8 cellular contexts compared by ENCODE assay signal in the genomic region with DNA sequence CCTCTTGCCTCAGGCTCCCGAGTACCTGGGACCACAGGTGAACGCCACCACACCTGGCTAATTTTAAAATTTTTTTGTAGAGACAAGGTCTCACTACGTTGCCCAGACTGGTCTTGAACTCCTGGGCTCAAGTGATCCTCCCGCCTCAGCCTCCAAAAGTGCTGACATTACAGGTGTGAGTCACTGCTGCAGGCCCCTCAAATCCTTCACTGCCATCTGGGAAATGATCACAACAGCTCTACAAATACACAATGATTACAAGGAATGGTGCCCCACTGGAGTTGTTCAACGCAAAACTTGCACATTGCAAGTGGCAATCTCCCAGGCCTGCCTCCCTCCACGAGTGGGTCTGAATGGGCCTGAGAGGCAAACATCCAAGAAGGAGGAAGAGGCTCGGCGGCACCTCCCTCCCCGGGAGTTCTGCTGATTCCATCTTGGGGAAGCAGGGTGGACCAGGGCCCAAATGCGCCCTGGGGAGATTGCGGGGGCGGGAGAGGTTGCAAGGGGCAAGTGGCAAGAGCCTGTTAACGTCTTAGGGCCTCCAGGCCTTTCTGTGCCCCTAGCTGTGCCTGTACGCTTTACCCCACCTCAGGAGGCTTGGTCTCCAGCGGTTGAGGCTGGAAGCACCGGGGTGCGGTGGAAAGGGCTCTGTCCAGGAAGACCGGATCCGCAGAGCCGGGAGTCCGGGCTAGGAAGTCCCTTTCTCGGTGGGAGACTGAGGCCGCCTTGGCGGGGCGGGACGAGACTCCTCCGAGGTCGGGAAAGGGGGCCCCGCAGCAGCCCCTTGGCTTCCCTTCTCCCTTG. TPM values are rescaled to one million over a fixed set of nuclear protein-coding genes. Genes with fewer than 3 reads are reported as not detected.
DNase-seq lines count a peak whose midpoint lies in the region; ATAC-seq, FAIRE-seq and TF ChIP-seq lines count a peak whose summit lies in the region.

No MANE protein-coding gene starts in this region.

- peaks cover 48 to 72% (median 62%) of the 10 kb centered on the region in 10 experiments for H3K4me1 ChIP-seq in BLaER1 treated with 17β-estradiol and CSF1 and Interleukin-3, amounts not matched to agents 10 nM and 100 nM
- H3K4me1 ChIP-seq in H1 (replicated peaks in 1 of 4; ENCODE audit: control insufficient read depth in 3 of 4, insufficient read depth in 4 of 4, low read length in 3 of 4) (peaks cover 5 to 22% (median 13%) of the 10 kb centered on the region in 4 experiments), muscle layer of duodenum (ENCODE audit: control insufficient read depth in 1 of 2, insufficient read depth in 2 of 2, low read length in 2 of 2) (peaks cover 4 to 32% of the 10 kb centered on the region in 2 donors)

- TF ChIP-seq EP300 in H1 (IDR thresholded peaks at IDR 0.05; ENCODE audit: borderline replicate concordance in 1 of 2, low read depth in 2 of 2, low read length in 2 of 2) = no peak

- no peak overlapping the region; the same call in 1 of the 2 replicates for H2BK20ac ChIP-seq in H1 (ENCODE audit: low read length)

- peaks cover 7% of the 10 kb centered on the region for H3K79me1 ChIP-seq in H1 (ENCODE audit: low read depth, low read length)

- no peak overlapping the region for H2BK15ac ChIP-seq in H1 (ENCODE audit: low read length)

- peak overlapping the region; percentile 89 for H4K91ac ChIP-seq in H1 (replicated peaks; ENCODE audit: insufficient read length, low read length)

- H2BK5ac ChIP-seq in H1 (ENCODE audit: low read depth, low read length) = peak overlapping the region; percentile 60; the same call in 1 of the 2 replicates

- 32% methylated on average over 27 of the region's 29 CpGs; no CpG with 5 or more reads in 1 of the 2 experiments for whole genome bisulfite sequencing in H1 (ENCODE audit: extremely low coverage in 1 of 2, insufficient coverage in 1 of 2, insufficient read length in 1 of 2, insufficient replicate concordance in 2 of 2, low coverage in 1 of 2, low lambda C conversion rate in 2 of 2, missing lambda C conversion rate in 1 of 2), 2 experiments

- H2BK120ac ChIP-seq in H1 (replicated peaks; ENCODE audit: low read depth, low read length) = peak overlapping the region; percentile 96

- no peak overlapping the region for H2AFZ ChIP-seq in H1 (ENCODE audit: low read length)

- FAIRE-seq in H1 (lab: Jason Lieb, UNC) = no peak

- H3K9me3 ChIP-seq in BLaER1 treated with 17β-estradiol and CSF1 and Interleukin-3, amounts not matched to agents 10 nM and 100 nM (replicated peaks in 1 of 11) = no peaks in the 10 kb centered on the region
- H3K9me3 ChIP-seq in MG63 (no peaks in the 10 kb centered on the region), H1 (ENCODE audit: insufficient read depth in 2 of 2, low read depth in 1 of 2, low read length in 1 of 2) (no peaks in the 10 kb centered on the region), muscle layer of duodenum (ENCODE audit: control insufficient read depth in 1 of 2, low read length in 2 of 2) (no peaks in the 10 kb centered on the region)

- CTCF ChIA-PET in H1 (lab: Charles Lee; ENCODE audit: partially characterized antibody) = interaction anchor here (0.8 to 28.2 kb wide), 17 partner anchors 11 to 117 kb away, joined by 3 to 739 read pairs (median 5); partner anchors contain the start of genes GJD3 and TOP2A

- peak in 1 of 2 experiments; percentile 6; a peak in 1 of 3 replicates for TF ChIP-seq POLR2A in H1 (IDR thresholded peaks at IDR 0.05; ENCODE audit: control extremely low read depth in 1 of 2, low read depth in 2 of 2, low read length in 2 of 2)

- H3K56ac ChIP-seq in H1 (replicated peaks; ENCODE audit: insufficient read length, low read depth, low read length) = peak overlapping the region; percentile 47

- H3K79me2 ChIP-seq in H1 (ENCODE audit: control insufficient read depth in 1 of 2, insufficient read depth in 2 of 2, low read length in 2 of 2) = peaks cover 0 to 30% of the 10 kb centered on the region in 2 experiments; a peak in 2 of 4 replicates

- peak overlapping the region; percentile 29 for H4K8ac ChIP-seq in H1 (ENCODE audit: extremely low read depth, insufficient read depth, low read length)

- H3K27me3 ChIP-seq in BLaER1 treated with 17β-estradiol and CSF1 and Interleukin-3, amounts not matched to agents 10 nM and 100 nM = no peaks in the 10 kb centered on the region
- H3K27me3 ChIP-seq in MG63 (no peaks in the 10 kb centered on the region), H1 (replicated peaks in 1 of 4; ENCODE audit: control insufficient read depth in 3 of 4, extremely low read depth in 1 of 4, insufficient read depth in 3 of 4, low read length in 3 of 4) (peaks cover 0 to 4% (median 0%) of the 10 kb centered on the region in 4 experiments; a peak in 3 of 7 replicates), muscle layer of duodenum (ENCODE audit: low read depth, low read length) (no peaks in the 10 kb centered on the region)

- no peak overlapping the region for H3K23ac ChIP-seq in H1 (ENCODE audit: insufficient read length)

- peak overlapping the region; percentile 48 for H3K4ac ChIP-seq in H1 (replicated peaks; ENCODE audit: insufficient read length, low read depth, low read length)

- peak overlapping the region; percentile 63 to 93 (median 82) for H3K4me3 ChIP-seq in BLaER1 treated with 17β-estradiol and CSF1 and Interleukin-3, amounts not matched to agents 10 nM and 100 nM
- H3K4me3 ChIP-seq in MG63 (peak overlapping the region; percentile 34), H1 (ENCODE audit: extremely low read depth in 1 of 4, insufficient read depth in 2 of 4, low read depth in 3 of 4, low read length in 4 of 4) (peak overlapping the region; percentile 36 to 68 (median 57)), muscle layer of duodenum (ENCODE audit: low read depth in 1 of 2, low read length in 2 of 2) (peak overlapping the region; percentile 67 to 99)

- H3K36me3 ChIP-seq in BLaER1 treated with 17β-estradiol and CSF1 and Interleukin-3, amounts not matched to agents 10 nM and 100 nM = peaks cover 0 to 12% (median 0%) of the 10 kb centered on the region in 11 experiments; a peak in 4 of 22 replicates
- no peaks in the 10 kb centered on the region for H3K36me3 ChIP-seq in MG63
- H3K36me3 ChIP-seq in H1 (ENCODE audit: control insufficient read depth in 2 of 4, insufficient read depth in 4 of 4, low read length in 3 of 4) = no peaks in the 10 kb centered on the region
- no peaks in the 10 kb centered on the region for H3K36me3 ChIP-seq in muscle layer of duodenum (ENCODE audit: control insufficient read depth in 1 of 2, insufficient read depth in 2 of 2, low read length in 2 of 2)

- DNase-seq in MG63 (no peak), H1 (ENCODE audit: low read depth in 1 of 2, low spot score in 2 of 2) (no peak), inferior parietal cortex (ENCODE audit: extremely low spot score) (no peak), NCI-H1105 (lab: John Stamatoyannopoulos, UW) (no peak), NCI-H2081 (lab: John Stamatoyannopoulos, UW) (no peak)

- H3K4me2 ChIP-seq in BLaER1 treated with 17β-estradiol and CSF1 and Interleukin-3, amounts not matched to agents 10 nM and 100 nM = peak overlapping the region; percentile 90 to 100 (median 96)
- peak overlapping the region; percentile 87 to 94 for H3K4me2 ChIP-seq in H1 (ENCODE audit: insufficient read depth in 1 of 2, low read depth in 2 of 2, low read length in 2 of 2)

- peak overlapping the region; percentile 90 to 98 (median 96) for H3K9ac ChIP-seq in BLaER1 treated with 17β-estradiol and CSF1 and Interleukin-3, amounts not matched to agents 10 nM and 100 nM
- H3K9ac ChIP-seq in H1 (replicated peaks in 1 of 4; ENCODE audit: extremely low read depth in 1 of 4, low read depth in 3 of 4, low read length in 3 of 4) = peak overlapping the region in 1 of 4 experiments; percentile 18; a peak in 2 of 7 replicates

- no peak overlapping the region for H2AK5ac ChIP-seq in H1 (ENCODE audit: low read depth, low read length)

- no peak for ATAC-seq in GM21390 (IDR thresholded peaks at IDR 0.05; ENCODE audit: unreplicated experiment)

- POLR2A ChIA-PET in H1 (lab: Charles Lee; ENCODE audit: partially characterized antibody) = interaction anchor here (0.7 to 3.2 kb wide), 11 partner anchors 16 to 65 kb away, joined by 3 to 20 read pairs (median 3); partner anchors contain the start of gene TOP2A

- no peak for TF ChIP-seq RAD21 in H1 (IDR thresholded peaks at IDR 0.05 in 1 of 2, conservative IDR thresholded peaks at IDR 0.05 in 1 of 2; ENCODE audit: low read depth in 2 of 2, low read length in 2 of 2)

- TF ChIP-seq CTCF in H1 (IDR thresholded peaks at IDR 0.05; ENCODE audit: control extremely low read depth in 1 of 3, insufficient read depth in 1 of 3, low read depth in 1 of 3, low read length in 3 of 3) = no peak

- peaks cover 0 to 15% (median 6%) of the 10 kb centered on the region in 11 experiments; a peak in 10 of 22 replicates for H4K20me1 ChIP-seq in BLaER1 treated with 17β-estradiol and CSF1 and Interleukin-3, amounts not matched to agents 10 nM and 100 nM
- H4K20me1 ChIP-seq in H1 (replicated peaks in 1 of 2; ENCODE audit: control insufficient read depth in 1 of 2, insufficient read depth in 2 of 2, low read length in 2 of 2) = peaks cover 0 to 4% of the 10 kb centered on the region in 2 experiments

- H3K18ac ChIP-seq in H1 (ENCODE audit: extremely low read depth, low read length) = peak overlapping the region; percentile 90

- H3K27ac ChIP-seq in BLaER1 treated with 17β-estradiol and CSF1 and Interleukin-3, amounts not matched to agents 10 nM and 100 nM = peak overlapping the region; percentile 87 to 97 (median 96)
- H3K27ac ChIP-seq in H1 (ENCODE audit: low read depth, low read length) = peak overlapping the region; percentile 39; the same call in 1 of the 2 replicates
- H3K27ac ChIP-seq in muscle layer of duodenum (ENCODE audit: low read length) = peak overlapping the region; percentile 79

- H3K14ac ChIP-seq in H1 (ENCODE audit: insufficient read length) = no peak overlapping the region

- no peak overlapping the region for H4K5ac ChIP-seq in H1 (ENCODE audit: insufficient read length, low read depth, low read length)

- H3K23me2 ChIP-seq in H1 (ENCODE audit: low read depth, low read length) = peaks cover 14% of the 10 kb centered on the region

- peak overlapping the region; percentile 60; the same call in 1 of the 2 replicates for H2BK12ac ChIP-seq in H1 (ENCODE audit: low read depth, low read length)

RNA-seq across cellular contexts. Expression of gene IGFBP4, which starts 0.7 kb away (rescaled TPM):
- total RNA-seq in MG63 (2014; rRNA removed; shearing (Covaris generic); ENCODE audit: low replicate concordance) = 7.9 and 12.4 TPM in 2 replicates
- 105 and 109 TPM in 2 replicates for total RNA-seq in H1 (2021; fragmentation: NEBNext Ultra II Directional; extraction: Animal tissue kit (Norgen Biotek cat#: 25700))
- 79.9 and 85.5 TPM in 2 replicates for polyA plus RNA-seq in H1 (2011; rRNA removed)
- 68.0 TPM for polyA plus RNA-seq in H1 (2011; cell fraction: cytosol; rRNA removed)
- polyA plus RNA-seq in H1 (2011; cell fraction: nucleus; rRNA removed) = 63.6 TPM
- polyA plus RNA-seq in H1 (2012, experiment 1 of 2) = 95.6 to 171 TPM (median 141 TPM) in 4 replicates
- 167 TPM for polyA plus RNA-seq in H1 (2012, experiment 2 of 2)
- polyA plus RNA-seq in H1 (2013, experiment 1 of 2) = 95.7 TPM
- polyA plus RNA-seq in H1 (2013, experiment 2 of 2) = 105 TPM
- polyA minus RNA-seq in H1 (2011; rRNA and poly(A)+ RNA removed) = 64.7 and 69.4 TPM in 2 replicates
- 60.8 TPM for polyA minus RNA-seq in H1 (2011; cell fraction: cytosol; rRNA and poly(A)+ RNA removed)
- polyA minus RNA-seq in H1 (2011; cell fraction: nucleus; rRNA and poly(A)+ RNA removed) = 36.3 TPM

RNA-seq across cellular contexts. Expression of gene TOP2A, which starts 24.9 kb away (rescaled TPM):
- 138 and 187 TPM in 2 replicates for total RNA-seq in MG63 (2014; rRNA removed; shearing (Covaris generic); ENCODE audit: low replicate concordance)
- 276 and 291 TPM in 2 replicates for total RNA-seq in H1 (2021; fragmentation: NEBNext Ultra II Directional; extraction: Animal tissue kit (Norgen Biotek cat#: 25700))
- polyA plus RNA-seq in H1 (2011; rRNA removed) = 40.6 and 83.1 TPM in 2 replicates
- 99.6 TPM for polyA plus RNA-seq in H1 (2011; cell fraction: cytosol; rRNA removed)
- polyA plus RNA-seq in H1 (2011; cell fraction: nucleus; rRNA removed) = 30.5 TPM
- 83.9 to 176 TPM (median 103 TPM) in 4 replicates for polyA plus RNA-seq in H1 (2012, experiment 1 of 2)
- 14.8 TPM for polyA plus RNA-seq in H1 (2012, experiment 2 of 2)
- polyA plus RNA-seq in H1 (2013, experiment 1 of 2) = 148 TPM
- 143 TPM for polyA plus RNA-seq in H1 (2013, experiment 2 of 2)
- 77.8 and 118 TPM in 2 replicates for polyA minus RNA-seq in H1 (2011; rRNA and poly(A)+ RNA removed)
- 70.7 TPM for polyA minus RNA-seq in H1 (2011; cell fraction: cytosol; rRNA and poly(A)+ RNA removed)
- polyA minus RNA-seq in H1 (2011; cell fraction: nucleus; rRNA and poly(A)+ RNA removed) = 82.3 TPM

RNA-seq across cellular contexts. Expression of gene TNS4, which starts 58.8 kb away (rescaled TPM):
- not detected in 2 replicates for total RNA-seq in MG63 (2014; rRNA removed; shearing (Covaris generic); ENCODE audit: low replicate concordance)
- total RNA-seq in H1 (2021; fragmentation: NEBNext Ultra II Directional; extraction: Animal tissue kit (Norgen Biotek cat#: 25700)) = 0.20 and 0.80 TPM in 2 replicates
- polyA plus RNA-seq in H1 (2011; rRNA removed) = 0.21 and 0.39 TPM in 2 replicates
- polyA plus RNA-seq in H1 (2011; cell fraction: cytosol; rRNA removed) = 0.49 TPM
- 0.54 TPM for polyA plus RNA-seq in H1 (2011; cell fraction: nucleus; rRNA removed)
- polyA plus RNA-seq in H1 (2012, experiment 1 of 2) = 0.21 to 0.76 TPM (median 0.30 TPM) in 4 replicates
- 0.10 TPM for polyA plus RNA-seq in H1 (2012, experiment 2 of 2)
- 0.39 TPM for polyA plus RNA-seq in H1 (2013, experiment 1 of 2)
- polyA plus RNA-seq in H1 (2013, experiment 2 of 2) = 0.63 TPM
- polyA minus RNA-seq in H1 (2011; rRNA and poly(A)+ RNA removed) = 0.60 and 0.66 TPM in 2 replicates
- not detected for polyA minus RNA-seq in H1 (2011; cell fraction: cytosol; rRNA and poly(A)+ RNA removed)
- polyA minus RNA-seq in H1 (2011; cell fraction: nucleus; rRNA and poly(A)+ RNA removed) = 0.90 TPM

Comparison
In these comparisons a context has a peak if more than half of its experiments do, and no peak if none do; other contexts are left out.
1. H3K27ac ChIP-seq: peak in every context shown above with its lines; median percentile 96 in BLaER1 treated with 17β-estradiol and CSF1 and Interleukin-3, amounts not matched to agents 10 nM and 100 nM; 79 in muscle layer of duodenum; 39 in H1.